ENCODE assay signal across 9 cellular contexts in genomic region chr20:54680872-54681297, GRCh38.
A peak's percentile ranks its signal among the peaks of the same experiment; 100 is the strongest.
DNase-seq lines count a peak whose midpoint lies in the region; ATAC-seq and TF ChIP-seq lines count a peak whose summit lies in the region.
"Had no signal": no experiment of that assay in that cellular context is flagged by ENCODE, and none has a peak within 500 bp of the region (broad histone marks: within the 10 kb centered on the region; RNA-seq: fewer than 3 reads in every experiment).

No MANE protein-coding gene starts in this region.

- no peaks in the 10 kb centered on the region for H3K9me3 ChIP-seq in heart right ventricle
- no peaks in the 10 kb centered on the region for H3K9me3 ChIP-seq in Loucy (ENCODE audit: insufficient read depth, low read depth, low read length)
- no peaks in the 10 kb centered on the region for H3K9me3 ChIP-seq in WERI-Rb-1 (ENCODE audit: severe bottlenecking)
- no peaks in the 10 kb centered on the region for H3K9me3 ChIP-seq in right atrium auricular region
- H3K9me3 ChIP-seq in stomach, result no peaks in the 10 kb centered on the region

- no peaks in the 10 kb centered on the region for H3K9me2 ChIP-seq in Loucy (replicated peaks; ENCODE audit: low read depth, low read length)

- DNase-seq in heart right ventricle (no peak), left ventricle myocardium superior (no peak), WERI-Rb-1 (peak; percentile 7), right atrium auricular region (ENCODE audit: low spot score) (no peak), stomach (no peak), GDM1 (lab: John Stamatoyannopoulos, UW) (no peak)

- H3F3A ChIP-seq in Loucy (ENCODE audit: low read depth), result no peaks in the 10 kb centered on the region

- H3K36me3 ChIP-seq in heart right ventricle (no peaks in the 10 kb centered on the region), Loucy (ENCODE audit: insufficient read depth, low read length) (no peaks in the 10 kb centered on the region), WERI-Rb-1 (no peaks in the 10 kb centered on the region), right atrium auricular region (no peaks in the 10 kb centered on the region), stomach (no peaks in the 10 kb centered on the region)

- WGBS in heart right ventricle, 2 donors, result 13 to 14% methylated on average over 12 of the region's 12 CpGs
- WGBS in stomach, 5 donors, result 8 to 17% (median 14%) methylated on average over 12 of the region's 12 CpGs

- TF ChIP-seq EP300 in stomach (IDR thresholded peaks at IDR 0.05), result no peak

- H3K9ac ChIP-seq in Loucy (ENCODE audit: low read depth, low read length, poor library complexity, severe bottlenecking), result no peak overlapping the region

- peak; percentile 41 to 75 (median 60) for TF ChIP-seq CTCF in heart right ventricle (IDR thresholded peaks at IDR 0.05)
- TF ChIP-seq CTCF in Loucy (conservative IDR thresholded peaks at IDR 0.05; ENCODE audit: low read length), result peak; percentile 76
- TF ChIP-seq CTCF in WERI-Rb-1 (IDR thresholded peaks at IDR 0.05; ENCODE audit: low read depth, low read length), result peak; percentile 34; the same call in 1 of the 2 replicates
- peak; percentile 29 to 76 for TF ChIP-seq CTCF in right atrium auricular region (IDR thresholded peaks at IDR 0.05)
- peak in 5 of 7 experiments; percentile 31 to 57 (median 42) for TF ChIP-seq CTCF in stomach (IDR thresholded peaks at IDR 0.05)

- H3K4me3 ChIP-seq in heart right ventricle (no peak overlapping the region), Loucy (ENCODE audit: low read length, poor library complexity, severe bottlenecking) (no peak overlapping the region), WERI-Rb-1 (ENCODE audit: low read depth, low read length) (no peak overlapping the region), right atrium auricular region (no peak overlapping the region), stomach (no peak overlapping the region)

- 0 out of 2 replicates have a peak overlapping the region, but pooled peaks have one; percentile 14 for H2AFZ ChIP-seq in Loucy (ENCODE audit: low read length)

- H3K4me1 ChIP-seq in heart right ventricle (peaks cover 0 to 7% (median 0%) of the 10 kb centered on the region in 9 donors), Loucy (ENCODE audit: insufficient read depth, low read length, poor library complexity, severe bottlenecking) (no peaks in the 10 kb centered on the region), right atrium auricular region (peaks cover 0 to 6% of the 10 kb centered on the region in 2 donors), stomach (peaks cover 0 to 12% (median 2%) of the 10 kb centered on the region in 4 donors)

- TF ChIP-seq POLR2A in stomach (IDR thresholded peaks at IDR 0.05), result no peak

- no peaks in the 10 kb centered on the region for H3K79me2 ChIP-seq in Loucy (ENCODE audit: insufficient read depth, low read length)

- no peak overlapping the region for H3K4me2 ChIP-seq in Loucy (ENCODE audit: low read depth, low read length, poor library complexity, severe bottlenecking)

- intact Hi-C loops in heart right ventricle (cut with DNase I) (loop anchor here in 4 of 10 donors (5.0 to 10.0 kb wide), 5 partner anchors 724 to 1664 kb away; no protein-coding TSS in a partner anchor), left ventricle myocardium superior (cut with micrococcal nuclease) (no loop called here), stomach (cut with DNase I; ENCODE audit: low total_unique reads) (no loop called here)

- H3K27ac ChIP-seq in heart right ventricle, result no peak overlapping the region
- no peak overlapping the region for H3K27ac ChIP-seq in WERI-Rb-1
- H3K27ac ChIP-seq in right atrium auricular region, result no peak overlapping the region
- no peak overlapping the region for H3K27ac ChIP-seq in stomach

- ATAC-seq in heart right ventricle (no peak), left ventricle myocardium superior (no peak), GM19395 (IDR thresholded peaks at IDR 0.05; ENCODE audit: unreplicated experiment) (no peak)
- ATAC-seq: stimulated activated effector memory CD8-positive, alpha-beta T cell treated with anti-CD3 and anti-CD28 coated beads, Interleukin-12 subunit alpha, Interleukin-12 subunit beta, amount 100 ng/mL, for 72 hours had no signal

- H4K20me1 ChIP-seq in Loucy (ENCODE audit: insufficient read depth, low read length, poor library complexity, severe bottlenecking), result no peaks in the 10 kb centered on the region

- H3K27me3 ChIP-seq in heart right ventricle (peaks cover 5 to 47% (median 35%) of the 10 kb centered on the region in 7 donors), Loucy (ENCODE audit: insufficient read depth, low read length, poor library complexity, severe bottlenecking) (no peaks in the 10 kb centered on the region), WERI-Rb-1 (ENCODE audit: insufficient read depth, low read depth, severe bottlenecking) (peaks cover 50% of the 10 kb centered on the region), right atrium auricular region (no peaks in the 10 kb centered on the region), stomach (peaks cover 0 to 18% (median 12%) of the 10 kb centered on the region in 3 donors)
